ENCODE assay signal across 10 cellular contexts in genomic region chr15:85620321-85621044, GRCh38.
A peak's percentile ranks its signal among the peaks of the same experiment; 100 is the strongest.
DNase-seq lines count a peak whose midpoint lies in the region; ATAC-seq, FAIRE-seq and TF ChIP-seq lines count a peak whose summit lies in the region.
"Had no signal": no experiment of that assay in that cellular context is flagged by ENCODE, and none has a peak within 500 bp of the region (broad histone marks: within the 10 kb centered on the region; RNA-seq: fewer than 3 reads in every experiment).

No MANE protein-coding gene starts in this region.

- no peak for ATAC-seq in HG03354 (IDR thresholded peaks at IDR 0.05; ENCODE audit: poor library complexity, severe bottlenecking, unreplicated experiment)
- ATAC-seq: PC-3 had no signal

- H3K4me1 ChIP-seq in breast epithelium (peaks cover 0 to 19% of the 10 kb centered on the region in 2 donors), kidney (ENCODE audit: control insufficient read depth in 1 of 2, insufficient read depth in 1 of 2, low read depth in 1 of 2, low read length in 2 of 2) (peaks cover 5 to 11% of the 10 kb centered on the region in 2 donors)

- no peaks in the 10 kb centered on the region for H3K9me3 ChIP-seq in breast epithelium
- no peaks in the 10 kb centered on the region for H3K9me3 ChIP-seq in kidney (ENCODE audit: control insufficient read depth in 1 of 2, low read length in 2 of 2)

- peak overlapping the region; percentile 83 to 90 for H3K27ac ChIP-seq in breast epithelium
- peak overlapping the region; percentile 72 to 80 for H3K27ac ChIP-seq in kidney (ENCODE audit: low read depth in 2 of 2, low read length in 2 of 2)

- no peaks in the 10 kb centered on the region for H3K9me3 Mint-ChIP-seq in activated CD4-positive, alpha-beta memory T cell treated with anti-CD3 and anti-CD28 coated beads for 36 hours
- no peaks in the 10 kb centered on the region for H3K9me3 Mint-ChIP-seq in activated CD4-positive, alpha-beta memory T cell treated with anti-CD3 and anti-CD28 coated beads, Interleukin-2, amount 10 ng/mL, durations not matched to agents 7 days and 5 days

- H3K36me3 ChIP-seq in breast epithelium (no peaks in the 10 kb centered on the region), kidney (ENCODE audit: control insufficient read depth in 1 of 2, insufficient read depth in 2 of 2, low read length in 2 of 2) (no peaks in the 10 kb centered on the region)

- H3K4me3 Mint-ChIP-seq in activated CD4-positive, alpha-beta memory T cell treated with anti-CD3 and anti-CD28 coated beads for 36 hours: no peak overlapping the region
- H3K4me3 Mint-ChIP-seq in activated CD4-positive, alpha-beta memory T cell treated with anti-CD3 and anti-CD28 coated beads, Interleukin-2, amount 10 ng/mL, durations not matched to agents 7 days and 5 days: no peak overlapping the region
- H3K4me3 Mint-ChIP-seq: B cell had no signal

- TF ChIP-seq POLR2A in breast epithelium (IDR thresholded peaks at IDR 0.05): peak; percentile 44

- H3K9ac ChIP-seq in kidney (ENCODE audit: low read length in 2 of 2): peak overlapping the region; percentile 38 to 56

- H3K27ac Mint-ChIP-seq in activated CD4-positive, alpha-beta memory T cell treated with anti-CD3 and anti-CD28 coated beads for 36 hours: no peak overlapping the region
- H3K27ac Mint-ChIP-seq in activated CD4-positive, alpha-beta memory T cell treated with anti-CD3 and anti-CD28 coated beads, Interleukin-2, amount 10 ng/mL, durations not matched to agents 7 days and 5 days: no peak overlapping the region

- H3K36me3 Mint-ChIP-seq in activated CD4-positive, alpha-beta memory T cell treated with anti-CD3 and anti-CD28 coated beads for 36 hours: peaks cover 12% of the 10 kb centered on the region
- peaks cover 12% of the 10 kb centered on the region for H3K36me3 Mint-ChIP-seq in activated CD4-positive, alpha-beta memory T cell treated with anti-CD3 and anti-CD28 coated beads, Interleukin-2, amount 10 ng/mL, durations not matched to agents 7 days and 5 days (ENCODE audit: low read depth)

- no peak for TF ChIP-seq CTCF in breast epithelium (IDR thresholded peaks at IDR 0.05)
- no peak for TF ChIP-seq CTCF in kidney (IDR thresholded peaks at IDR 0.05; ENCODE audit: borderline replicate concordance, extremely low read depth, insufficient read depth)

- peaks cover 15% of the 10 kb centered on the region for H3K4me1 Mint-ChIP-seq in activated CD4-positive, alpha-beta memory T cell treated with anti-CD3 and anti-CD28 coated beads for 36 hours (ENCODE audit: low read depth)
- H3K4me1 Mint-ChIP-seq in activated CD4-positive, alpha-beta memory T cell treated with anti-CD3 and anti-CD28 coated beads, Interleukin-2, amount 10 ng/mL, durations not matched to agents 7 days and 5 days: peaks cover 41% of the 10 kb centered on the region

- CTCF ChIA-PET in activated CD4-positive, alpha-beta memory T cell treated with anti-CD3 and anti-CD28 coated beads for 36 hours (lab: Charles Lee): interaction anchor here (0.7 to 1.6 kb wide), 3 partner anchors 37 to 233 kb away, joined by 3 to 4 read pairs (median 3); no protein-coding TSS in a partner anchor
- CTCF ChIA-PET in activated CD4-positive, alpha-beta memory T cell treated with anti-CD3 and anti-CD28 coated beads, Interleukin-2, amount 10 ng/mL, durations not matched to agents 7 days and 5 days (lab: Charles Lee): interaction anchor here (1.0 kb wide), 1 partner anchor 25 kb away, joined by 5 read pairs; no protein-coding TSS in a partner anchor

- H3K4me3 ChIP-seq in breast epithelium: peak overlapping the region; percentile 50 to 67 (median 55)
- peak overlapping the region; percentile 59 to 62 for H3K4me3 ChIP-seq in kidney (ENCODE audit: low read length in 2 of 2)

- intact Hi-C loops in activated CD4-positive, alpha-beta memory T cell treated with anti-CD3 and anti-CD28 coated beads for 36 hours (cut with micrococcal nuclease): no loop called here
- intact Hi-C loops in breast epithelium (cut with DNase I; ENCODE audit: low total_unique reads) (no loop called here), kidney (cut with DNase I) (loop anchor here (10.0 kb wide), 1 partner anchor 74 kb away; no protein-coding TSS in a partner anchor)

- DNase-seq in activated CD4-positive, alpha-beta memory T cell treated with anti-CD3 and anti-CD28 coated beads for 36 hours: peak; percentile 62
- no peak for DNase-seq in activated CD4-positive, alpha-beta memory T cell treated with anti-CD3 and anti-CD28 coated beads, Interleukin-2, amount 10 ng/mL, durations not matched to agents 7 days and 5 days
- DNase-seq in breast epithelium (ENCODE audit: low spot score in 2 of 2): no peak
- DNase-seq in kidney: no peak
- DNase-seq in stromal cell of bone marrow (ENCODE audit: low read depth): peak; percentile 75
- DNase-seq in D341Med (ENCODE audit: low spot score): no peak
- no peak for DNase-seq in DMS 273 treated with DMSO at 0.1 percent for 48 hours (lab: John Stamatoyannopoulos, UW)
- DNase-seq: PC-3 had no signal

- no peak for FAIRE-seq in kidney (lab: Jason Lieb, UNC)

- H3K27me3 Mint-ChIP-seq in activated CD4-positive, alpha-beta memory T cell treated with anti-CD3 and anti-CD28 coated beads for 36 hours: no peaks in the 10 kb centered on the region
- H3K27me3 Mint-ChIP-seq in activated CD4-positive, alpha-beta memory T cell treated with anti-CD3 and anti-CD28 coated beads, Interleukin-2, amount 10 ng/mL, durations not matched to agents 7 days and 5 days: no peaks in the 10 kb centered on the region
- H3K27me3 Mint-ChIP-seq: B cell had no signal

- POLR2A ChIA-PET in activated CD4-positive, alpha-beta memory T cell treated with anti-CD3 and anti-CD28 coated beads for 36 hours (lab: Charles Lee): interaction anchor here (0.8 to 2.0 kb wide), 3 partner anchors 26 to 84 kb away, joined by 3 to 9 read pairs (median 8); no protein-coding TSS in a partner anchor
- POLR2A ChIA-PET in activated CD4-positive, alpha-beta memory T cell treated with anti-CD3 and anti-CD28 coated beads, Interleukin-2, amount 10 ng/mL, durations not matched to agents 7 days and 5 days (lab: Charles Lee): interaction anchor here (1.1 to 1.7 kb wide), 6 partner anchors 13 to 72 kb away, joined by 3 to 7 read pairs (median 4); no protein-coding TSS in a partner anchor

- H3K27me3 ChIP-seq in breast epithelium: no peaks in the 10 kb centered on the region

Comparison
In these comparisons a context has a peak if more than half of its experiments do, and no peak if none do; other contexts are left out.
1. DNase-seq: peak in activated CD4-positive, alpha-beta memory T cell treated with anti-CD3 and anti-CD28 coated beads for 36 hours (single experiment) and stromal cell of bone marrow (single experiment); none in activated CD4-positive, alpha-beta memory T cell treated with anti-CD3 and anti-CD28 coated beads, Interleukin-2, amount 10 ng/mL, durations not matched to agents 7 days and 5 days (single experiment), breast epithelium (0 of 2), kidney (single experiment), D341Med (single experiment) and DMS 273 treated with DMSO at 0.1 percent for 48 hours (single experiment).